ENCODE assay signal across 8 cellular contexts in the genomic region with DNA sequence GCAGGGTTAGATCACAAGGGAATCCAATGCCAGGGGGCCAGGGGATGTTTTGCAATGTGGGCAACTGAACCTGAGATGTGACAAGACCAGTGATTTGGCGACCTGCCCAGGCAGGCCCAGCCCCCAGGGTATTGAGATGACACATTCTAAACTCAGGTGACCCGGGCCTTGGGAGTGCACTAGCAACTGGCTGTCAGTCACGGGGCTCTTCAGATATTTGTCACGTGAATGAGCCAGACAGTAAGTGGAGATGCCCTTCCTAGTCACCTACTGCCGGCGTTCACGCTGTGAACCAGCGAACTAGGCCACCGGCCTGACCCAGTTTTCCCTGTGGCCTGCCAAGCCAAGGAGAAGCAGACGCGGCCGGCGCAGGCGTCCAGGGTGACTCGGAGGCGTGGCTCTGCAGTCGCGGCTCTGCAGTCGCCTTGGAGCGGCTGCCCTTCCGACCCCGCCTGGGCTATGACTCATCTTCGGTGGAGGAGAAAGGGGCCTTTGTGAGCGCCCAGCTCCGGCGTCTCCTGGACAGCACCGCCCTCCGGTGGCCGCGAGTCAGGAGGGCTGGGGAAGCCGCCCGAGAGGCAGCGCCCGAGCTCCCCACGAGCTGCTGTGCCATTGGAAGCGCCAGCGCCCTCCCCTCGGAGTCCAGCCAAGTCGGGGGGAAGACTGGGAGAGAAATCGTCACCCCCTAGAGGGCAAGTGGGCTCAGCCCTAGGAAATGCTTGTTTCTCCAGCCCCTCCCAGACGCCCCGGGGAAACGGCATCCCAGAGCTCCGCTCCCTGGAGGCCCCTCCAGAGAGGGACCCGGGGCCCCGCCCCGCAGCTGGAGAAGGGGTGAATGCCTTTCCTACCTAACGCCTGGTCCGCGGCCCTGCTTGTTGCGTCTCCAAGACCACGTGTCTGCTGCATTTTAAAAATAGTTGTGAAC. TPM values are rescaled to one million over a fixed set of nuclear protein-coding genes. Genes with fewer than 3 reads are reported as not detected.
DNase-seq lines count a peak whose midpoint lies in the region; ATAC-seq and TF ChIP-seq lines count a peak whose summit lies in the region.

No MANE protein-coding gene starts in this region.

- H3K9me3 Mint-ChIP-seq in activated CD4-positive, alpha-beta memory T cell treated with anti-CD3 and anti-CD28 coated beads, Interleukin-2, amount 10 ng/mL, durations not matched to agents 7 days and 5 days, result no peaks in the 10 kb centered on the region

- peak; percentile 97 for DNase-seq in CD1c-positive myeloid dendritic cell (ENCODE audit: extremely low spot score)
- DNase-seq in NCI-H774 (lab: John Stamatoyannopoulos, UW), result peak; percentile 97
- DNase-seq in activated CD4-positive, alpha-beta memory T cell treated with anti-CD3 and anti-CD28 coated beads, Interleukin-2, amount 10 ng/mL, durations not matched to agents 7 days and 5 days, result peak; percentile 92
- peak; percentile 98 for DNase-seq in ecto neural progenitor cell (ENCODE audit: low spot score)
- DNase-seq in lung (ENCODE audit: low spot score), result peak; percentile 99
- peak; percentile 72 to 91 (median 74) for DNase-seq in stimulated activated CD4-positive, alpha-beta T cell treated with anti-CD3 and anti-CD28 coated beads, TNF-alpha, amount 100 ng/mL, for 24 hours (ENCODE audit: low read depth in 3 of 3)

- peak overlapping the region; percentile 65 for H3K4me3 Mint-ChIP-seq in activated CD4-positive, alpha-beta memory T cell treated with anti-CD3 and anti-CD28 coated beads, Interleukin-2, amount 10 ng/mL, durations not matched to agents 7 days and 5 days

- CTCF ChIA-PET in activated CD4-positive, alpha-beta memory T cell treated with anti-CD3 and anti-CD28 coated beads, Interleukin-2, amount 10 ng/mL, durations not matched to agents 7 days and 5 days (lab: Charles Lee), result interaction anchor here (0.6 to 3.1 kb wide), 31 partner anchors 15 to 320 kb away, joined by 3 to 107 read pairs (median 5); partner anchors contain the start of gene WSB1

- POLR2A ChIA-PET in activated CD4-positive, alpha-beta memory T cell treated with anti-CD3 and anti-CD28 coated beads, Interleukin-2, amount 10 ng/mL, durations not matched to agents 7 days and 5 days (lab: Charles Lee), result interaction anchor here (0.7 to 1.8 kb wide), 7 partner anchors 17 to 96 kb away, joined by 3 to 38 read pairs (median 3); partner anchors contain the start of gene WSB1

- no peaks in the 10 kb centered on the region for H3K9me3 ChIP-seq in lung (ENCODE audit: control insufficient read depth in 2 of 2, insufficient read depth in 1 of 2, low read length in 1 of 2)

- H3K4me3 ChIP-seq in lung, result peak overlapping the region; percentile 1

- peak; percentile 87 for TF ChIP-seq CTCF in lung (IDR thresholded peaks at IDR 0.05; ENCODE audit: control extremely low read depth, extremely low read depth)

- H3K27ac ChIP-seq in lung (ENCODE audit: low read depth in 1 of 2, low read length in 1 of 2), result peak overlapping the region; percentile 78 to 98

- H3K27me3 ChIP-seq in lung (ENCODE audit: control insufficient read depth, insufficient read depth), result no peaks in the 10 kb centered on the region

- H3K27ac Mint-ChIP-seq in activated CD4-positive, alpha-beta memory T cell treated with anti-CD3 and anti-CD28 coated beads, Interleukin-2, amount 10 ng/mL, durations not matched to agents 7 days and 5 days, result peak overlapping the region; percentile 35

- H3K36me3 ChIP-seq in lung (ENCODE audit: control insufficient read depth in 2 of 2, insufficient read depth in 2 of 2, low read length in 2 of 2), result no peaks in the 10 kb centered on the region

- H3K27me3 Mint-ChIP-seq in activated CD4-positive, alpha-beta memory T cell treated with anti-CD3 and anti-CD28 coated beads, Interleukin-2, amount 10 ng/mL, durations not matched to agents 7 days and 5 days, result no peaks in the 10 kb centered on the region

- peaks cover 0 to 8% of the 10 kb centered on the region in 2 donors for H3K4me1 ChIP-seq in lung (ENCODE audit: control insufficient read depth in 2 of 2, insufficient read depth in 2 of 2, low read length in 2 of 2)

- 0 to 1% methylated on average over 52 of the region's 52 CpGs for WGBS in lung, 2 donors

- H3K4me1 Mint-ChIP-seq in activated CD4-positive, alpha-beta memory T cell treated with anti-CD3 and anti-CD28 coated beads, Interleukin-2, amount 10 ng/mL, durations not matched to agents 7 days and 5 days, result peaks cover 23% of the 10 kb centered on the region

- H3K36me3 Mint-ChIP-seq in activated CD4-positive, alpha-beta memory T cell treated with anti-CD3 and anti-CD28 coated beads, Interleukin-2, amount 10 ng/mL, durations not matched to agents 7 days and 5 days (ENCODE audit: low read depth), result no peaks in the 10 kb centered on the region

- ATAC-seq in GM19372 (IDR thresholded peaks at IDR 0.05; ENCODE audit: low read depth, unreplicated experiment), result peak; percentile 93
- peak; percentile 82 for ATAC-seq in HG03521 (IDR thresholded peaks at IDR 0.05; ENCODE audit: unreplicated experiment)
- peak; percentile 98 for ATAC-seq in lung (ENCODE audit: insufficient read depth, low FRiP score)

RNA-seq across cellular contexts. Expression of gene WSB1, which starts 38.8 kb away (rescaled TPM):
- 100 to 1,000 TPM; 143 to 155 TPM for total RNA-seq in activated CD4-positive, alpha-beta memory T cell treated with anti-CD3 and anti-CD28 coated beads, Interleukin-2, amount 10 ng/mL, durations not matched to agents 7 days and 5 days
- total RNA-seq in lung, result 100 to 1,000 TPM; 318 to 748 TPM
- polyA plus RNA-seq in lung, result 100 to 1,000 TPM; 181 to 218 TPM

Comparison
In these comparisons a context has a peak if more than half of its experiments do, and no peak if none do; other contexts are left out.
1. Peak in every context shown above with its lines: DNase-seq, ATAC-seq, H3K4me3 ChIP-seq and H3K27ac ChIP-seq.